8 cellular contexts compared by ENCODE assay signal in genomic region chr10:102646610-102647432, GRCh38. TPM values are rescaled to one million over a fixed set of nuclear protein-coding genes. Genes with fewer than 3 reads are reported as not detected.
DNase-seq lines count a peak whose midpoint lies in the region; ATAC-seq and TF ChIP-seq lines count a peak whose summit lies in the region.

No MANE protein-coding gene starts in this region.

- H3K36me3 Mint-ChIP-seq in activated B cell treated with CpG ODN at 0.5 μM for 24 hours (ENCODE audit: low read depth): peaks cover 13% of the 10 kb centered on the region

- no peaks in the 10 kb centered on the region for H3K9me3 ChIP-seq in mononuclear cell (ENCODE audit: low read depth, low read length)

- peaks cover 67% of the 10 kb centered on the region for H3K4me1 Mint-ChIP-seq in activated B cell treated with CpG ODN at 0.5 μM for 24 hours

- H3K4me1 ChIP-seq in mononuclear cell (ENCODE audit: insufficient read depth, low read length): peaks cover 60% of the 10 kb centered on the region

- H3K4me3 ChIP-seq in mononuclear cell (ENCODE audit: low read length): peak overlapping the region; percentile 98

- H3K27me3 Mint-ChIP-seq in activated B cell treated with CpG ODN at 0.5 μM for 24 hours: no peaks in the 10 kb centered on the region

- H3K27ac Mint-ChIP-seq in activated B cell treated with CpG ODN at 0.5 μM for 24 hours: peak overlapping the region; percentile 99

- H3K4me3 Mint-ChIP-seq in activated B cell treated with CpG ODN at 0.5 μM for 24 hours: peak overlapping the region; percentile 97

- no peaks in the 10 kb centered on the region for H3K27me3 ChIP-seq in mononuclear cell (ENCODE audit: insufficient read depth, low read length)

- CTCF ChIA-PET in activated B cell treated with CpG ODN at 0.5 μM for 24 hours (lab: Charles Lee): interaction anchor here (0.6 to 1.7 kb wide), 3 partner anchors 32 to 144 kb away, joined by 3 to 4 read pairs (median 3); partner anchors contain the start of genes ACTR1A and ARL3

- H3K9me3 Mint-ChIP-seq in activated B cell treated with CpG ODN at 0.5 μM for 24 hours: no peaks in the 10 kb centered on the region

- DNase-seq in DMS79 treated with DMSO at 0.1 percent for 48 hours (lab: John Stamatoyannopoulos, UW) (peak; percentile 6), DMS79 (lab: John Stamatoyannopoulos, UW) (no peak), activated B cell treated with CpG ODN at 0.5 μM for 24 hours (peak; percentile 38), superior temporal gyrus (ENCODE audit: extremely low spot score) (peak; percentile 56), foreskin melanocyte (no peak)
- DNase-seq in effector CD4-positive, alpha-beta T cell: peak; percentile 27

- POLR2A ChIA-PET in activated B cell treated with CpG ODN at 0.5 μM for 24 hours (lab: Charles Lee): interaction anchor here (0.6 to 5.8 kb wide), 22 partner anchors 8 to 868 kb away, joined by 3 to 137 read pairs (median 4); partner anchors contain the start of genes ARL3, FBXL15, GBF1 and NFKB2

- intact Hi-C loops in activated B cell treated with CpG ODN at 0.5 μM for 24 hours (cut with micrococcal nuclease): loop anchor here (1.0 to 10.0 kb wide), 7 partner anchors 30 to 1582 kb away; partner anchors contain the start of genes ARL3, CALHM3, CNNM2 and GBF1

- no peak for TF ChIP-seq CTCF in activated B cell treated with CpG ODN at 0.5 μM for 24 hours (IDR thresholded peaks at IDR 0.05)

- ATAC-seq in activated B cell treated with CpG ODN at 0.5 μM for 24 hours (ENCODE audit: low read depth) (no peak), GM19351 (IDR thresholded peaks at IDR 0.05; ENCODE audit: unreplicated experiment) (no peak)

RNA-seq across cellular contexts. Expression of gene TRIM8, which starts 2.5 kb away (rescaled TPM):
- total RNA-seq in activated B cell treated with CpG ODN at 0.5 μM for 24 hours (48.2 and 52.5 TPM in 2 replicates), mononuclear cell (89.0 TPM)

Comparison
In these comparisons a context has a peak if more than half of its experiments do, and no peak if none do; other contexts are left out.
1. DNase-seq: peak in DMS79 treated with DMSO at 0.1 percent for 48 hours (single experiment), activated B cell treated with CpG ODN at 0.5 μM for 24 hours (single experiment), effector CD4-positive, alpha-beta T cell (single experiment) and superior temporal gyrus (single experiment); none in DMS79 (single experiment) and foreskin melanocyte (single experiment).